12 cellular contexts compared by ENCODE assay signal in the genomic region with DNA sequence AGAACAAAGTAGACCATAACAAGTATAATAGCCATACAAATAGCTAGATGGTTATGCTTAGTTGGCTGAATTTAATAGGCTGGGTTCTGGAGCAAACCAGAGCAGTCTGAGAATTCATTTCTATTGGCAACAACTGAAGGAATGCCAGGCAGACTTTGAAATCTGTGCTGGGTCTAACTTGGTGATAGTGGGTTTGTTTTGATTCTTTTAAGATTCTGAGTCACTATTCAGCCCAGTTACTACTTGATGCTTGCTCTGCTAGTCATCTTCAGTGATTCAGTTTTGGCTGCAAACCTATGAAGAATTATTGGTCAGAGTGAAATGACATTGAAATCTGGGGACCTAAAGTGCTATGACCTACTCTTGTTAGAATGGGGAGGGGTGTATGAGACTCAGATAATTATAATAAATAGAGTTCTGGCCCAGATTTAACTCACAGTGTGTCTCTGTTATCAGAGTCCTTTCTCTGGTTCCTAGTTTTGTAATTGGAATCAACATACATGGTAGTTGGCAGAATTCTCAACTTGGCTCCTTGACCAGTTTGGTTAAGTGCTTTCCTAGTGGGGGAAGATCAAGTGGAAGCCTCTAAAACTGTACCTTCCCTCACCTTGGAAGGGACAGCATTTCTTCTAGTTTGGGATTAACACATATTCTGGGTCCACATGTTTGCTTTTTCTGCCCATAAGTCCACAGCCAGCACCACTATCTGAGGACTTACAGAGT. TPM values are rescaled to one million over a fixed set of nuclear protein-coding genes. Genes with fewer than 3 reads are reported as not detected.
DNase-seq lines count a peak whose midpoint lies in the region; TF ChIP-seq lines count a peak whose summit lies in the region.
"Had no signal": no experiment of that assay in that cellular context is flagged by ENCODE, and none has a peak within 500 bp of the region (broad histone marks: within the 10 kb centered on the region; RNA-seq: fewer than 3 reads in every experiment).

No MANE protein-coding gene starts in this region.

- H3K36me3 ChIP-seq in brain microvascular endothelial cell (replicated peaks) (no peaks in the 10 kb centered on the region), testis (ENCODE audit: low read depth, missing control alignments) (no peaks in the 10 kb centered on the region)
- H3K36me3 ChIP-seq: sigmoid colon, upper lobe of right lung had no signal

- H3K4me3 ChIP-seq in brain microvascular endothelial cell (ENCODE audit: low read depth, low read length): no peak overlapping the region
- no peak overlapping the region for H3K4me3 ChIP-seq in testis
- H3K4me3 ChIP-seq: sigmoid colon, upper lobe of right lung had no signal

- in situ Hi-C loops in ACHN (cut with HindIII; ENCODE audit: low pct_ligation_motif_present, low pct_unique_long_range_greater_than_20kb, low sequenced_read_pairs): no loop called here
- in situ Hi-C loops in brain microvascular endothelial cell (cut with HindIII; ENCODE audit: low pct_ligation_motif_present, low sequenced_read_pairs): no loop called here

- H3K27me3 ChIP-seq in brain microvascular endothelial cell (replicated peaks): no peaks in the 10 kb centered on the region
- H3K27me3 ChIP-seq in testis: no peaks in the 10 kb centered on the region
- H3K27me3 ChIP-seq: sigmoid colon, upper lobe of right lung had no signal

- TF ChIP-seq POLR2A in testis (IDR thresholded peaks at IDR 0.05): no peak

- TF ChIP-seq CTCF in brain microvascular endothelial cell (IDR thresholded peaks at IDR 0.05; ENCODE audit: low read depth, low read length, missing control alignments) (no peak), testis (IDR thresholded peaks at IDR 0.05) (no peak)

- no peaks in the 10 kb centered on the region for H3K4me1 ChIP-seq in testis
- H3K4me1 ChIP-seq: upper lobe of right lung had no signal

- DNase-seq in ACHN: peak; percentile 2
- DNase-seq in HS-5 (ENCODE audit: low read depth): peak; percentile 84
- peak; percentile 88 for DNase-seq in brain microvascular endothelial cell
- peak; percentile 82 for DNase-seq in kidney tubule cell (ENCODE audit: low spot score)
- no peak for DNase-seq in testis
- no peak for DNase-seq in H4 (ENCODE audit: low spot score)
- DNase-seq in DMS 273 (lab: John Stamatoyannopoulos, UW; ENCODE audit: unreplicated experiment): no peak
- no peak for DNase-seq in NCI-H748 treated with DMSO at 0.1 percent for 48 hours (lab: John Stamatoyannopoulos, UW)
- DNase-seq: NCI-H1092 treated with DMSO at 0.1 percent for 48 hours, sigmoid colon, upper lobe of right lung had no signal

- intact Hi-C loops in testis (cut with DNase I; ENCODE audit: low total_unique reads): no loop called here

- H3K27ac ChIP-seq in brain microvascular endothelial cell (peak overlapping the region; percentile 16), testis (no peak overlapping the region)
- H3K27ac ChIP-seq: upper lobe of right lung had no signal

- no peaks in the 10 kb centered on the region for H3K9me3 ChIP-seq in testis
- H3K9me3 ChIP-seq: sigmoid colon, upper lobe of right lung had no signal

RNA-seq across cellular contexts. Expression of gene MNAT1, which starts 43.5 kb away (rescaled TPM):
- total RNA-seq in testis: 10 to 100 TPM; 36.0 to 39.9 TPM
- polyA plus RNA-seq in testis (ENCODE audit: insufficient read depth, low read depth, low replicate concordance): 17.3 TPM
- total RNA-seq in H4 (2014; rRNA removed; shearing (Covaris generic)): 65.5 and 76.7 TPM in 2 replicates

RNA-seq across cellular contexts. Expression of gene SIX4, which starts 53.9 kb away (rescaled TPM):
- total RNA-seq in testis: 1 to 10 TPM; 2.0 to 3.4 TPM
- polyA plus RNA-seq in testis (ENCODE audit: insufficient read depth, low read depth, low replicate concordance): 1.6 TPM
- total RNA-seq in H4 (2014; rRNA removed; shearing (Covaris generic)): 8.3 and 12.6 TPM in 2 replicates
- polyA plus RNA-seq: CD14-positive monocyte had no signal

Comparison
In these comparisons a context has a peak if more than half of its experiments do, and no peak if none do; other contexts are left out.
1. DNase-seq: peak in ACHN (single experiment), HS-5 (single experiment), brain microvascular endothelial cell (single experiment) and kidney tubule cell (single experiment); none in testis (single experiment), H4 (single experiment), DMS 273 (single experiment) and NCI-H748 treated with DMSO at 0.1 percent for 48 hours (single experiment).